In genomic region chr10:130493021-130493420, GRCh38 we compare ENCODE assay signal across 16 cellular contexts.
DNase-seq lines count a peak whose midpoint lies in the region; ATAC-seq and TF ChIP-seq lines count a peak whose summit lies in the region.
"Had no signal": no experiment of that assay in that cellular context is flagged by ENCODE, and none has a peak within 500 bp of the region (broad histone marks: within the 10 kb centered on the region; RNA-seq: fewer than 3 reads in every experiment).

No MANE protein-coding gene starts in this region.

- H3K27me3 Mint-ChIP-seq in CD14-positive monocyte (ENCODE audit: low read depth in 3 of 3): peaks cover 0 to 8% (median 0%) of the 10 kb centered on the region in 3 donors
- no peaks in the 10 kb centered on the region for H3K27me3 Mint-ChIP-seq in activated CD8-positive, alpha-beta T cell treated with anti-CD3 and anti-CD28 coated beads, Interleukin-2, amount 10 ng/mL, durations not matched to agents 7 days and 5 days (ENCODE audit: low read depth)
- H3K27me3 Mint-ChIP-seq: CD4-positive, alpha-beta memory T cell had no signal

- TF ChIP-seq CTCF in CD14-positive monocyte (IDR thresholded peaks at IDR 0.05): no peak

- intact Hi-C loops in CD14-positive monocyte (cut with micrococcal nuclease) (no loop called here), sciatic nerve (cut with DNase I) (no loop called here)

- no peak overlapping the region for H3K4me3 Mint-ChIP-seq in CD14-positive monocyte
- H3K4me3 Mint-ChIP-seq in activated CD8-positive, alpha-beta T cell treated with anti-CD3 and anti-CD28 coated beads, Interleukin-2, amount 10 ng/mL, durations not matched to agents 7 days and 5 days: no peak overlapping the region
- H3K4me3 Mint-ChIP-seq: CD4-positive, alpha-beta memory T cell had no signal

- DNase-seq in activated effector memory CD4-positive, alpha-beta T cell treated with anti-CD3 and anti-CD28 coated beads, Interleukin-2, amount 50 U/mL, for 16 hours: peak; percentile 27
- DNase-seq in activated effector memory CD4-positive, alpha-beta T cell treated with Interleukin-2 at 50 U/mL for 16 hours: no peak
- DNase-seq in CD14-positive monocyte (ENCODE audit: low spot score) (peak; percentile 17), mesenteric fat pad (ENCODE audit: low spot score) (peak; percentile 87), sciatic nerve (ENCODE audit: low spot score) (peak; percentile 34), NCI-H748 (lab: John Stamatoyannopoulos, UW; ENCODE audit: unreplicated experiment) (no peak)
- no peak for DNase-seq in activated CD8-positive, alpha-beta T cell treated with anti-CD3 and anti-CD28 coated beads, Interleukin-2, amount 10 ng/mL, durations not matched to agents 7 days and 5 days
- DNase-seq: AML-193; CD4-positive, alpha-beta memory T cell; DMS153; DMS79; GDM1; HCEC 1CT; IMR-90 had no signal

- H3K4me1 Mint-ChIP-seq in CD14-positive monocyte: no peaks in the 10 kb centered on the region
- no peaks in the 10 kb centered on the region for H3K4me1 Mint-ChIP-seq in activated CD8-positive, alpha-beta T cell treated with anti-CD3 and anti-CD28 coated beads, Interleukin-2, amount 10 ng/mL, durations not matched to agents 7 days and 5 days (ENCODE audit: low read depth)
- H3K4me1 Mint-ChIP-seq: CD4-positive, alpha-beta memory T cell had no signal

- H3K9me3 Mint-ChIP-seq in CD14-positive monocyte: peaks cover 0 to 17% (median 3%) of the 10 kb centered on the region in 7 donors
- no peaks in the 10 kb centered on the region for H3K9me3 Mint-ChIP-seq in activated CD8-positive, alpha-beta T cell treated with anti-CD3 and anti-CD28 coated beads, Interleukin-2, amount 10 ng/mL, durations not matched to agents 7 days and 5 days (ENCODE audit: insufficient read depth)

- no peaks in the 10 kb centered on the region for H3K36me3 Mint-ChIP-seq in CD14-positive monocyte
- H3K36me3 Mint-ChIP-seq in activated CD8-positive, alpha-beta T cell treated with anti-CD3 and anti-CD28 coated beads, Interleukin-2, amount 10 ng/mL, durations not matched to agents 7 days and 5 days (ENCODE audit: low read depth): no peaks in the 10 kb centered on the region
- H3K36me3 Mint-ChIP-seq: CD4-positive, alpha-beta memory T cell had no signal

- no peak overlapping the region for H3K27ac Mint-ChIP-seq in CD14-positive monocyte
- no peak overlapping the region for H3K27ac Mint-ChIP-seq in activated CD8-positive, alpha-beta T cell treated with anti-CD3 and anti-CD28 coated beads, Interleukin-2, amount 10 ng/mL, durations not matched to agents 7 days and 5 days
- H3K27ac Mint-ChIP-seq: CD4-positive, alpha-beta memory T cell had no signal

- CTCF ChIA-PET in activated CD8-positive, alpha-beta T cell treated with anti-CD3 and anti-CD28 coated beads, Interleukin-2, amount 10 ng/mL, durations not matched to agents 7 days and 5 days (lab: Charles Lee): no interaction called here

- ATAC-seq in sciatic nerve (no peak), GM19455 (IDR thresholded peaks at IDR 0.05; ENCODE audit: unreplicated experiment) (no peak)
- no peak for ATAC-seq in activated CD8-positive, alpha-beta T cell treated with anti-CD3 and anti-CD28 coated beads, Interleukin-2, amount 10 ng/mL, durations not matched to agents 7 days and 5 days
- ATAC-seq: A549 had no signal

- POLR2A ChIA-PET in activated CD8-positive, alpha-beta T cell treated with anti-CD3 and anti-CD28 coated beads, Interleukin-2, amount 10 ng/mL, durations not matched to agents 7 days and 5 days (lab: Charles Lee): no interaction called here

Comparison
In these comparisons a context has a peak if more than half of its experiments do, and no peak if none do; other contexts are left out.
1. DNase-seq: peak in activated effector memory CD4-positive, alpha-beta T cell treated with anti-CD3 and anti-CD28 coated beads, Interleukin-2, amount 50 U/mL, for 16 hours (single experiment), CD14-positive monocyte (single experiment), mesenteric fat pad (single experiment) and sciatic nerve (single experiment); none in activated effector memory CD4-positive, alpha-beta T cell treated with Interleukin-2 at 50 U/mL for 16 hours (single experiment), NCI-H748 (single experiment) and activated CD8-positive, alpha-beta T cell treated with anti-CD3 and anti-CD28 coated beads, Interleukin-2, amount 10 ng/mL, durations not matched to agents 7 days and 5 days (single experiment).